26 cellular contexts compared by ENCODE assay signal in the genomic region with DNA sequence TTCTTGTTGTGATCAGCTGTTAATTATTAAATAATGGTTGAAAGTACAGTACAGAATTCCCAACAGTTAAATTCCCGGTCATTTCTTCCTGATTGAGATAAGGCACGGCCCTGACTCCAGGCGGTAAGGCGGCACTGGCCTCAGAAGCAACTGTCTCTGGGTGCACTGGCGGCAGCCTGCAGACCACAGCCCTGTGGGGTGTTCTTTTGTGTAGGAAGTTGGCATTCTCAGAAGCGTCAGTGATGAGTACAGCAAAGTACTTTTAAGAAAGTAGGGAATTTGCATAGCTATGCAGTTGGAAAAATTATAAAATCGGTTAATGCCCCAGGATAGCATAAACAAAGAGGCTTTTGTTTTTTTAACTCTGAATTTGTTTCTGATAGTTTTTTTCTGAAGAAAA. TPM values are rescaled to one million over a fixed set of nuclear protein-coding genes. Genes with fewer than 3 reads are reported as not detected.
DNase-seq lines count a peak whose midpoint lies in the region; ATAC-seq, FAIRE-seq and TF ChIP-seq lines count a peak whose summit lies in the region.
"Had no signal": no experiment of that assay in that cellular context is flagged by ENCODE, and none has a peak within 500 bp of the region (broad histone marks: within the 10 kb centered on the region; RNA-seq: fewer than 3 reads in every experiment).

No MANE protein-coding gene starts in this region.

- H3K9me3 ChIP-seq in pancreas (no peaks in the 10 kb centered on the region), upper lobe of left lung (no peaks in the 10 kb centered on the region)
- H3K9me3 ChIP-seq: gastrocnemius medialis had no signal

- peak; percentile 5 for DNase-seq in GM23338 (ENCODE audit: low spot score)
- peak; percentile 50 for DNase-seq in SK-MEL-5 (ENCODE audit: low read depth, low spot score)
- peak; percentile 92 for DNase-seq in foreskin melanocyte
- DNase-seq in pancreas: peak in 2 of 6 donors; percentile 14 to 16
- DNase-seq in upper lobe of left lung: no peak
- DNase-seq in dermis blood vessel endothelial cell: no peak
- DNase-seq in hepatic stellate cell (ENCODE audit: low spot score): no peak
- DNase-seq in CD1c-positive myeloid dendritic cell (ENCODE audit: extremely low spot score): no peak
- DNase-seq: activated CD8-positive, alpha-beta memory T cell treated with anti-CD3 and anti-CD28 coated beads for 24 hours; CD8-positive, alpha-beta T cell; gastrocnemius medialis; NCI-H146; NCI-H2171 treated with DMSO at 0.1 percent for 48 hours; NCI-H82; PC-3; right cardiac atrium had no signal

- FAIRE-seq in pancreas (lab: Jason Lieb, UNC): no peak
- FAIRE-seq: endothelial cell of umbilical vein, GM18507, HTR-8/SVneo had no signal

- H3K79me2 ChIP-seq in GM23338 (replicated peaks; ENCODE audit: insufficient read depth): no peaks in the 10 kb centered on the region

- no peaks in the 10 kb centered on the region for H3K27me3 Mint-ChIP-seq in GM23338 (ENCODE audit: insufficient read depth, low read depth, poor library complexity)
- H3K27me3 Mint-ChIP-seq: activated naive CD4-positive, alpha-beta T cell treated with anti-CD3 and anti-CD28 coated beads, Interleukin-2, amount 50 U/mL, for 24 hours; brain; stimulated activated memory B cell treated with anti-CD40 and anti-IgM and Interleukin-4, amounts not matched to agents 10 μg/mL and 1 μg/mL and 100 μg/mL, for 72 hours had no signal

- H3K27ac ChIP-seq in GM23338 (ENCODE audit: low read depth): no peak overlapping the region
- peak overlapping the region in 1 of 4 donors; percentile 13 for H3K27ac ChIP-seq in pancreas
- no peak overlapping the region for H3K27ac ChIP-seq in upper lobe of left lung
- H3K27ac ChIP-seq: coronary artery, gastrocnemius medialis had no signal

- no peak overlapping the region for H3K4me3 Mint-ChIP-seq in GM23338
- H3K4me3 Mint-ChIP-seq: activated naive CD4-positive, alpha-beta T cell treated with anti-CD3 and anti-CD28 coated beads, Interleukin-2, amount 50 U/mL, for 24 hours; brain; CD8-positive, alpha-beta T cell; stimulated activated memory B cell treated with anti-CD40 and anti-IgM and Interleukin-4, amounts not matched to agents 10 μg/mL and 1 μg/mL and 100 μg/mL, for 72 hours had no signal

- no peaks in the 10 kb centered on the region for H3K27me3 ChIP-seq in GM23338 (ENCODE audit: insufficient read depth)
- H3K27me3 ChIP-seq in pancreas: no peaks in the 10 kb centered on the region
- no peaks in the 10 kb centered on the region for H3K27me3 ChIP-seq in upper lobe of left lung
- H3K27me3 ChIP-seq: gastrocnemius medialis had no signal

- intact Hi-C loops in pancreas (cut with DNase I): no loop called here

- H3K27ac Mint-ChIP-seq in GM23338: no peak overlapping the region
- H3K27ac Mint-ChIP-seq: activated naive CD4-positive, alpha-beta T cell treated with anti-CD3 and anti-CD28 coated beads, Interleukin-2, amount 50 U/mL, for 24 hours; CD8-positive, alpha-beta T cell; stimulated activated memory B cell treated with anti-CD40 and anti-IgM and Interleukin-4, amounts not matched to agents 10 μg/mL and 1 μg/mL and 100 μg/mL, for 72 hours had no signal

- H4K20me1 ChIP-seq in GM23338 (replicated peaks; ENCODE audit: insufficient read depth): no peaks in the 10 kb centered on the region

- peak; percentile 66 for ATAC-seq in GM23338
- peak; percentile 56 to 84 (median 73) for ATAC-seq in pancreas
- ATAC-seq in upper lobe of left lung (ENCODE audit: low FRiP score in 2 of 2): no peak
- ATAC-seq: CD8-positive, alpha-beta T cell; gastrocnemius medialis; left lobe of liver; PC-3; stimulated activated memory B cell treated with anti-CD40 and anti-IgM and Interleukin-4, amounts not matched to agents 10 μg/mL and 1 μg/mL and 100 μg/mL, for 72 hours had no signal

- H3F3A ChIP-seq in GM23338 (replicated peaks; ENCODE audit: low read depth): no peaks in the 10 kb centered on the region

- H3K4me1 ChIP-seq in GM23338 (ENCODE audit: insufficient read depth) (no peaks in the 10 kb centered on the region), pancreas (no peaks in the 10 kb centered on the region), upper lobe of left lung (no peaks in the 10 kb centered on the region)
- H3K4me1 ChIP-seq: gastrocnemius medialis had no signal

- no peaks in the 10 kb centered on the region for H3K9me2 ChIP-seq in GM23338 (ENCODE audit: insufficient read depth)

- in situ Hi-C loops in SK-MEL-5 (cut with HindIII; ENCODE audit: low pct_unique_long_range_greater_than_20kb, low sequenced_read_pairs): no loop called here

- TF ChIP-seq CTCF in GM23338 (conservative IDR thresholded peaks at IDR 0.05; ENCODE audit: low read depth in 2 of 2) (no peak), pancreas (IDR thresholded peaks at IDR 0.05) (no peak), upper lobe of left lung (IDR thresholded peaks at IDR 0.05) (no peak)

- no peak overlapping the region for H3K4me3 ChIP-seq in GM23338
- no peak overlapping the region for H3K4me3 ChIP-seq in pancreas
- peak overlapping the region in 1 of 4 donors; percentile 8 for H3K4me3 ChIP-seq in upper lobe of left lung
- H3K4me3 ChIP-seq: coronary artery, gastrocnemius medialis had no signal

- H2AFZ ChIP-seq in GM23338: no peak overlapping the region

- 20 to 25% methylated on average over 7 of the region's 7 CpGs for WGBS in pancreas, 2 donors
- 71 to 72% methylated on average over 7 of the region's 7 CpGs for WGBS in upper lobe of left lung, 2 donors

- H3K9me3 Mint-ChIP-seq in GM23338: peaks cover 3% of the 10 kb centered on the region; the same call in 1 of the 3 replicates
- H3K9me3 Mint-ChIP-seq: activated naive CD4-positive, alpha-beta T cell treated with anti-CD3 and anti-CD28 coated beads, Interleukin-2, amount 50 U/mL, for 24 hours; CD8-positive, alpha-beta T cell had no signal

- no peak for TF ChIP-seq EP300 in upper lobe of left lung (IDR thresholded peaks at IDR 0.05)

- H3K36me3 Mint-ChIP-seq in GM23338 (ENCODE audit: low read depth): no peaks in the 10 kb centered on the region
- H3K36me3 Mint-ChIP-seq: activated naive CD4-positive, alpha-beta T cell treated with anti-CD3 and anti-CD28 coated beads, Interleukin-2, amount 50 U/mL, for 24 hours; CD8-positive, alpha-beta T cell; stimulated activated memory B cell treated with anti-CD40 and anti-IgM and Interleukin-4, amounts not matched to agents 10 μg/mL and 1 μg/mL and 100 μg/mL, for 72 hours had no signal

- no peak for TF ChIP-seq POLR2A in upper lobe of left lung (IDR thresholded peaks at IDR 0.05)

- H3K4me2 ChIP-seq in GM23338: no peak overlapping the region

- H3K4me1 Mint-ChIP-seq in GM23338: peaks cover 6% of the 10 kb centered on the region
- H3K4me1 Mint-ChIP-seq: activated naive CD4-positive, alpha-beta T cell treated with anti-CD3 and anti-CD28 coated beads, Interleukin-2, amount 50 U/mL, for 24 hours; stimulated activated memory B cell treated with anti-CD40 and anti-IgM and Interleukin-4, amounts not matched to agents 10 μg/mL and 1 μg/mL and 100 μg/mL, for 72 hours had no signal

- no peaks in the 10 kb centered on the region for H3K36me3 ChIP-seq in GM23338 (ENCODE audit: insufficient read depth)
- H3K36me3 ChIP-seq in pancreas: no peaks in the 10 kb centered on the region
- no peaks in the 10 kb centered on the region for H3K36me3 ChIP-seq in upper lobe of left lung
- H3K36me3 ChIP-seq: gastrocnemius medialis had no signal

TF ChIP-seq in GM23338, 12 proteins besides CTCF, POLR2A, EP300 and RAD21 (continues in another document):
- TF ChIP-seq, protein P1, sequence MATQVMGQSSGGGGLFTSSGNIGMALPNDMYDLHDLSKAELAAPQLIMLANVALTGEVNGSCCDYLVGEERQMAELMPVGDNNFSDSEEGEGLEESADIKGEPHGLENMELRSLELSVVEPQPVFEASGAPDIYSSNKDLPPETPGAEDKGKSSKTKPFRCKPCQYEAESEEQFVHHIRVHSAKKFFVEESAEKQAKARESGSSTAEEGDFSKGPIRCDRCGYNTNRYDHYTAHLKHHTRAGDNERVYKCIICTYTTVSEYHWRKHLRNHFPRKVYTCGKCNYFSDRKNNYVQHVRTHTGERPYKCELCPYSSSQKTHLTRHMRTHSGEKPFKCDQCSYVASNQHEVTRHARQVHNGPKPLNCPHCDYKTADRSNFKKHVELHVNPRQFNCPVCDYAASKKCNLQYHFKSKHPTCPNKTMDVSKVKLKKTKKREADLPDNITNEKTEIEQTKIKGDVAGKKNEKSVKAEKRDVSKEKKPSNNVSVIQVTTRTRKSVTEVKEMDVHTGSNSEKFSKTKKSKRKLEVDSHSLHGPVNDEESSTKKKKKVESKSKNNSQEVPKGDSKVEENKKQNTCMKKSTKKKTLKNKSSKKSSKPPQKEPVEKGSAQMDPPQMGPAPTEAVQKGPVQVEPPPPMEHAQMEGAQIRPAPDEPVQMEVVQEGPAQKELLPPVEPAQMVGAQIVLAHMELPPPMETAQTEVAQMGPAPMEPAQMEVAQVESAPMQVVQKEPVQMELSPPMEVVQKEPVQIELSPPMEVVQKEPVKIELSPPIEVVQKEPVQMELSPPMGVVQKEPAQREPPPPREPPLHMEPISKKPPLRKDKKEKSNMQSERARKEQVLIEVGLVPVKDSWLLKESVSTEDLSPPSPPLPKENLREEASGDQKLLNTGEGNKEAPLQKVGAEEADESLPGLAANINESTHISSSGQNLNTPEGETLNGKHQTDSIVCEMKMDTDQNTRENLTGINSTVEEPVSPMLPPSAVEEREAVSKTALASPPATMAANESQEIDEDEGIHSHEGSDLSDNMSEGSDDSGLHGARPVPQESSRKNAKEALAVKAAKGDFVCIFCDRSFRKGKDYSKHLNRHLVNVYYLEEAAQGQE (IDR thresholded peaks at IDR 0.05; ENCODE audit: unreplicated experiment): no peak
- no peak for TF ChIP-seq CREB1 (CRISPR knock-in tag; IDR thresholded peaks at IDR 0.05; ENCODE audit: low read depth)

RNA-seq across cellular contexts. Expression of a gene that starts 50.5 kb away (rescaled TPM):
- total RNA-seq in GM23338 (2014; rRNA removed; shearing (Covaris generic)): 0.03 and 0.08 TPM in 2 replicates
- polyA plus RNA-seq in GM23338 (2016; fragmentation: Nextera tagmentation; extraction: Ambion mirVana): 0.09 TPM in 1 of 2 replicates, not detected in the other
- 1.8 and 2.2 TPM in 2 replicates for total RNA-seq in SK-MEL-5 (2014; rRNA removed; shearing (Covaris generic))
- 1.8 and 1.9 TPM in 2 replicates for polyA plus RNA-seq in SK-MEL-5 (2015; cell fraction: cytosol; rRNA removed)
- polyA plus RNA-seq in SK-MEL-5 (2015; cell fraction: nucleus; rRNA removed): 4.2 and 5.6 TPM in 2 replicates
- 1 to 10 TPM in 3 of 6 donors, under 1 TPM in 3; 0.54 to 2.0 (median 0.86) TPM for total RNA-seq in pancreas
- polyA plus RNA-seq in pancreas: 1 to 10 TPM in 1 of 2 donors, under 1 TPM in 1; 0.87 to 3.8 TPM
- 10 to 100 TPM in 1 of 6 donors, 1 to 10 TPM in 5; 4.1 to 10.8 (median 5.6) TPM for total RNA-seq in upper lobe of left lung
- 1.0 and 1.1 TPM in 2 replicates for total RNA-seq in dermis blood vessel endothelial cell
- total RNA-seq: CD8-positive, alpha-beta T cell; mononuclear cell; T-helper 2 cell treated with Interferon-gamma antibody and Interleukin-4, amounts not matched to agents 100 ng/mL and 5 ng/mL, for 36 hours had no signal

Comparison
In these comparisons a context has a peak if more than half of its experiments do, and no peak if none do; other contexts are left out.
1. ATAC-seq: peak in GM23338 (single experiment) and pancreas (4 of 4); none in upper lobe of left lung (0 of 2).
2. DNase-seq: peak in GM23338 (single experiment), SK-MEL-5 (single experiment) and foreskin melanocyte (single experiment); none in upper lobe of left lung (0 of 2), dermis blood vessel endothelial cell (single experiment), hepatic stellate cell (single experiment) and CD1c-positive myeloid dendritic cell (single experiment).